23 cellular contexts compared by ENCODE assay signal in genomic region chrX:86348669-86349068, GRCh38.
DNase-seq lines count a peak whose midpoint lies in the region; ATAC-seq and TF ChIP-seq lines count a peak whose summit lies in the region.
"Had no signal": no experiment of that assay in that cellular context is flagged by ENCODE, and none has a peak within 500 bp of the region (broad histone marks: within the 10 kb centered on the region; RNA-seq: fewer than 3 reads in every experiment).

No MANE protein-coding gene starts in this region.

- ATAC-seq in GM19455 (IDR thresholded peaks at IDR 0.05; ENCODE audit: unreplicated experiment) (no peak), mucosa of descending colon (no peak)
- ATAC-seq: activated CD8-positive, alpha-beta memory T cell treated with anti-CD3 and anti-CD28 coated beads, Interleukin-2, amount 10 ng/mL, durations not matched to agents 7 days and 5 days; activated T-helper 17 cell treated with anti-CD3 and anti-CD28 coated beads, Interleukin-2, amount 50 U/mL, for 72 hours; body of pancreas; effector memory CD8-positive, alpha-beta T cell; left lobe of liver had no signal

- H3K4me1 Mint-ChIP-seq in endodermal cell (peaks cover 4% of the 10 kb centered on the region), type B pancreatic cell (ENCODE audit: unreplicated experiment) (peaks cover 4% of the 10 kb centered on the region)
- H3K4me1 Mint-ChIP-seq: activated CD8-positive, alpha-beta memory T cell treated with anti-CD3 and anti-CD28 coated beads, Interleukin-2, amount 10 ng/mL, durations not matched to agents 7 days and 5 days; activated T-helper 17 cell treated with anti-CD3 and anti-CD28 coated beads, Interleukin-2, amount 50 U/mL, for 72 hours; CD14-positive monocyte had no signal

- peak; percentile 69 for TF ChIP-seq CTCF in endodermal cell (conservative IDR thresholded peaks at IDR 0.05)
- TF ChIP-seq CTCF in type B pancreatic cell (conservative IDR thresholded peaks at IDR 0.05), result peak; percentile 45
- no peak for TF ChIP-seq CTCF in mucosa of descending colon (IDR thresholded peaks at IDR 0.05)

- H3K27ac Mint-ChIP-seq in endodermal cell (no peak overlapping the region), type B pancreatic cell (no peak overlapping the region)
- H3K27ac Mint-ChIP-seq: activated CD8-positive, alpha-beta memory T cell treated with anti-CD3 and anti-CD28 coated beads, Interleukin-2, amount 10 ng/mL, durations not matched to agents 7 days and 5 days; activated T-helper 17 cell treated with anti-CD3 and anti-CD28 coated beads, Interleukin-2, amount 50 U/mL, for 72 hours; effector memory CD8-positive, alpha-beta T cell; nephron progenitor cell had no signal

- H3K4me1 ChIP-seq in endodermal cell (ENCODE audit: control insufficient read depth, insufficient read depth, low read length), result no peaks in the 10 kb centered on the region
- H3K4me1 ChIP-seq in mucosa of descending colon (ENCODE audit: low read depth), result no peaks in the 10 kb centered on the region
- H3K4me1 ChIP-seq: body of pancreas, prostate gland, thyroid gland had no signal

- no peaks in the 10 kb centered on the region for H3K9me3 Mint-ChIP-seq in endodermal cell
- no peaks in the 10 kb centered on the region for H3K9me3 Mint-ChIP-seq in type B pancreatic cell
- H3K9me3 Mint-ChIP-seq: activated T-helper 17 cell treated with anti-CD3 and anti-CD28 coated beads, Interleukin-2, amount 50 U/mL, for 72 hours; effector memory CD8-positive, alpha-beta T cell; nephron progenitor cell had no signal

- H3K27ac ChIP-seq in endodermal cell (ENCODE audit: low read depth, low read length), result no peak overlapping the region
- H3K27ac ChIP-seq: body of pancreas, prostate gland, thyroid gland had no signal

- H3K4me3 ChIP-seq in endodermal cell (ENCODE audit: low read length), result no peak overlapping the region
- H3K4me3 ChIP-seq in mucosa of descending colon, result no peak overlapping the region
- H3K4me3 ChIP-seq: body of pancreas, prostate gland, thyroid gland had no signal

- intact Hi-C loops in mucosa of descending colon (cut with DNase I, micrococcal nuclease), result no loop called here

- no peaks in the 10 kb centered on the region for H3K36me3 ChIP-seq in endodermal cell (ENCODE audit: control insufficient read depth, insufficient read depth, low read length)
- H3K36me3 ChIP-seq in mucosa of descending colon (ENCODE audit: low read depth), result no peaks in the 10 kb centered on the region
- H3K36me3 ChIP-seq: prostate gland, thyroid gland had no signal

- H3K36me3 Mint-ChIP-seq in endodermal cell (ENCODE audit: low read depth) (no peaks in the 10 kb centered on the region), type B pancreatic cell (no peaks in the 10 kb centered on the region)
- H3K36me3 Mint-ChIP-seq: activated CD8-positive, alpha-beta memory T cell treated with anti-CD3 and anti-CD28 coated beads, Interleukin-2, amount 10 ng/mL, durations not matched to agents 7 days and 5 days; CD14-positive monocyte had no signal

- H3K9ac ChIP-seq in endodermal cell (ENCODE audit: extremely low read depth, low read length, poor library complexity, severe bottlenecking), result no peak overlapping the region

- peak; percentile 1 for DNase-seq in stimulated activated CD4-positive, alpha-beta T cell treated with anti-CD3 and anti-CD28 coated beads, Interleukin-15, amount 100 ng/mL, for 24 hours
- DNase-seq in stimulated activated CD4-positive, alpha-beta T cell treated with anti-CD3 and anti-CD28 coated beads, Interleukin-1b, Interleukin-23, amount 100 ng/mL, for 48 hours, result no peak
- DNase-seq in RKO (ENCODE audit: low spot score) (peak; percentile 38), endodermal cell (peak; percentile 53), type B pancreatic cell (ENCODE audit: extremely low spot score, unreplicated experiment) (no peak), islet precursor cell (no peak), mucosa of descending colon (no peak)
- DNase-seq: activated CD4-positive, alpha-beta T cell treated with anti-CD3 and anti-CD28 coated beads for 1 hour; activated CD8-positive, alpha-beta memory T cell treated with anti-CD3 and anti-CD28 coated beads, Interleukin-2, amount 10 ng/mL, durations not matched to agents 7 days and 5 days; body of pancreas; effector memory CD8-positive, alpha-beta T cell; HCEC 1CT; midbrain; MM.1S; NCI-H526 treated with DMSO at 0.1 percent for 48 hours; nephron progenitor cell; stimulated activated naive CD4-positive, alpha-beta T cell treated with Interleukin-2 at 50 U/mL for 16 hours; thyroid gland had no signal

- no peaks in the 10 kb centered on the region for H3K27me3 Mint-ChIP-seq in endodermal cell (ENCODE audit: insufficient read depth)
- H3K27me3 Mint-ChIP-seq in type B pancreatic cell, result no peaks in the 10 kb centered on the region
- H3K27me3 Mint-ChIP-seq: activated CD8-positive, alpha-beta memory T cell treated with anti-CD3 and anti-CD28 coated beads, Interleukin-2, amount 10 ng/mL, durations not matched to agents 7 days and 5 days; activated T-helper 17 cell treated with anti-CD3 and anti-CD28 coated beads, Interleukin-2, amount 50 U/mL, for 72 hours; effector memory CD8-positive, alpha-beta T cell had no signal

- no peak overlapping the region for H3K4me3 Mint-ChIP-seq in endodermal cell
- no peak overlapping the region for H3K4me3 Mint-ChIP-seq in type B pancreatic cell
- H3K4me3 Mint-ChIP-seq: activated CD8-positive, alpha-beta memory T cell treated with anti-CD3 and anti-CD28 coated beads, Interleukin-2, amount 10 ng/mL, durations not matched to agents 7 days and 5 days; activated T-helper 17 cell treated with anti-CD3 and anti-CD28 coated beads, Interleukin-2, amount 50 U/mL, for 72 hours; CD14-positive monocyte; effector memory CD8-positive, alpha-beta T cell; nephron progenitor cell had no signal

- H3K27me3 ChIP-seq in endodermal cell (ENCODE audit: control insufficient read depth, insufficient read depth, low read length, poor library complexity, severe bottlenecking), result no peaks in the 10 kb centered on the region
- H3K27me3 ChIP-seq: body of pancreas, thyroid gland had no signal

- H3K9me3 ChIP-seq in endodermal cell (ENCODE audit: control insufficient read depth, low read length) (no peaks in the 10 kb centered on the region), mucosa of descending colon (no peaks in the 10 kb centered on the region)
- H3K9me3 ChIP-seq: body of pancreas, prostate gland, thyroid gland had no signal

- 54% methylated on average over 4 of the region's 4 CpGs; no CpG with 5 or more reads in 1 of the 2 experiments for WGBS in endodermal cell (ENCODE audit: insufficient coverage in 1 of 2, insufficient read length in 1 of 2), 2 experiments

Comparison
In these comparisons a context has a peak if more than half of its experiments do, and no peak if none do; other contexts are left out.
1. DNase-seq: peak in stimulated activated CD4-positive, alpha-beta T cell treated with anti-CD3 and anti-CD28 coated beads, Interleukin-15, amount 100 ng/mL, for 24 hours (single experiment), RKO (single experiment) and endodermal cell (single experiment); none in stimulated activated CD4-positive, alpha-beta T cell treated with anti-CD3 and anti-CD28 coated beads, Interleukin-1b, Interleukin-23, amount 100 ng/mL, for 48 hours (single experiment), type B pancreatic cell (single experiment), islet precursor cell (single experiment) and mucosa of descending colon (0 of 3).